In genomic region chr5:103119765-103120606, GRCh38 we compare ENCODE assay signal across 8 cellular contexts. TPM values are rescaled to one million over a fixed set of nuclear protein-coding genes. Genes with fewer than 3 reads are reported as not detected.
A peak's percentile ranks its signal among the peaks of the same experiment; 100 is the strongest.
DNase-seq lines count a peak whose midpoint lies in the region; ATAC-seq and TF ChIP-seq lines count a peak whose summit lies in the region.

Gene GIN1 (minus strand): TSS chr5:103120138. CDS start chr5:103108707, 11,431 bp downstream.
Gene PPIP5K2 (plus strand): TSS chr5:103120301. CDS start chr5:103129590, 9,289 bp downstream.

- peak within 1 kb of the TSS; percentile 69 for H2BK120ac ChIP-seq in IMR-90 (ENCODE audit: low read depth, low read length)

- peak; percentile 76 for TF ChIP-seq POLR2A in IMR-90 (IDR thresholded peaks at IDR 0.05; ENCODE audit: low read depth, low read length)

- H4K91ac ChIP-seq in IMR-90 (ENCODE audit: insufficient read depth, low read depth, low read length) = peak within 1 kb of the TSS; percentile 85

- peak within 1 kb of the TSS; percentile 91 for H3K18ac ChIP-seq in IMR-90 (ENCODE audit: low read depth, low read length)

- DNase-seq in DMS 273 treated with DMSO at 0.1 percent for 48 hours (lab: John Stamatoyannopoulos, UW) (peak; percentile 97), IMR-90 (peak; percentile 98), OCI-M1 (lab: John Stamatoyannopoulos, UW) (peak; percentile 99), activated T-cell treated with anti-CD3 and anti-CD28 coated beads for 4 hours (peak; percentile 99), epithelial cell of esophagus (ENCODE audit: low read depth) (peak; percentile 99)
- DNase-seq in stimulated activated CD8-positive, alpha-beta memory T cell treated with anti-CD3 and anti-CD28 coated beads, Interleukin-4, amount 100 ng/mL, for 1 hour (ENCODE audit: low read depth in 2 of 2, low spot score in 1 of 2) = peak; percentile 92 to 94

- 2% methylated on average over 9 of the region's 46 CpGs; no CpG with 5 or more reads in 1 of the 2 experiments for WGBS in IMR-90 (ENCODE audit: extremely low coverage in 2 of 2, insufficient read length in 1 of 2), 2 experiments

- H3K56ac ChIP-seq in IMR-90 (ENCODE audit: extremely low read depth, insufficient read depth, low read length) = peak within 1 kb of the TSS; percentile 99

- H2AK5ac ChIP-seq in IMR-90 (ENCODE audit: low read depth, low read length) = peak within 1 kb of the TSS; percentile 67; the same call in 1 of the 2 replicates

- H3K4me3 ChIP-seq in IMR-90 (ENCODE audit: insufficient read depth, low read depth, low read length) (peak within 1 kb of the TSS; percentile 81), epithelial cell of esophagus (ENCODE audit: low read length) (peak within 1 kb of the TSS; percentile 96), mononuclear cell (ENCODE audit: low read length) (peak within 1 kb of the TSS; percentile 80)

- peak within 1 kb of the TSS; percentile 99 for H3K4me2 ChIP-seq in IMR-90 (ENCODE audit: low read depth, low read length)

- BruUV-seq in IMR-90 (replicated peaks; lab: Mats Ljungman, UMichigan) = no TSS peak

- ATAC-seq in GM21528 (IDR thresholded peaks at IDR 0.05; ENCODE audit: low FRiP score, unreplicated experiment) = peak; percentile 97
- ATAC-seq in IMR-90 (ENCODE audit: low read depth) = peak; percentile 97

- H3K4ac ChIP-seq in IMR-90 (ENCODE audit: low read depth, low read length) = peak within 1 kb of the TSS; percentile 89

- intact Hi-C loops in IMR-90 (cut with micrococcal nuclease) = loop anchor here (10.0 kb wide), 1 partner anchor 365 kb away; the partner anchor contains the start of gene PAM

- CTCF ChIA-PET in IMR-90 (lab: Yijun Ruan, JAX) = interaction anchor here (0.6 to 1.2 kb wide), 3 partner anchors 9 to 443 kb away, joined by 3 read pairs; no protein-coding TSS in a partner anchor

- TF ChIP-seq CTCF in IMR-90 (conservative IDR thresholded peaks at IDR 0.05; ENCODE audit: low read depth, low read length) = no peak
- no peak for TF ChIP-seq CTCF in epithelial cell of esophagus (IDR thresholded peaks at IDR 0.05; ENCODE audit: insufficient read depth, low read depth, low read length, missing control alignments)

- H3K79me1 ChIP-seq in IMR-90 (ENCODE audit: low read depth in 1 of 2, low read length in 2 of 2) = peaks cover 7 to 36% of the 10 kb centered on the region in 2 experiments; a peak in 3 of 4 replicates

- in situ Hi-C loops in IMR-90 (cut with MboI; ENCODE audit: low sequenced_read_pairs) = loop anchor here (10.0 kb wide), 1 partner anchor 365 kb away; the partner anchor contains the start of gene PAM

- peak within 1 kb of the TSS; percentile 66 to 99 for H4K8ac ChIP-seq in IMR-90 (ENCODE audit: low read depth in 2 of 2, low read length in 2 of 2)

- TF ChIP-seq RAD21 in IMR-90 (IDR thresholded peaks at IDR 0.05; ENCODE audit: low read length) = no peak

- POLR2A ChIA-PET in IMR-90 (lab: Charles Lee; ENCODE audit: unreplicated experiment) = interaction anchor here (0.8 kb wide), 1 partner anchor 14 kb away, joined by 3 read pairs; no protein-coding TSS in a partner anchor

- H3K9me1 ChIP-seq in IMR-90 (ENCODE audit: insufficient read depth, low read length) = 0 out of 2 replicates have a peak, but pooled peaks cover 4% of the 10 kb centered on the region

- H2AFZ ChIP-seq in IMR-90 (replicated peaks; ENCODE audit: low read length, poor library complexity) = peak within 1 kb of the TSS; percentile 96

- H3K27me3 ChIP-seq in IMR-90 (ENCODE audit: control insufficient read depth, insufficient read depth, low read length) = no peaks in the 10 kb centered on the region
- H3K27me3 ChIP-seq in mononuclear cell (ENCODE audit: insufficient read depth, low read length) = no peaks in the 10 kb centered on the region

- no peaks in the 10 kb centered on the region for H3K4me1 ChIP-seq in IMR-90 (ENCODE audit: control insufficient read depth, insufficient read depth, low read length)
- H3K4me1 ChIP-seq in mononuclear cell (ENCODE audit: insufficient read depth, low read length) = peaks cover 21% of the 10 kb centered on the region

- H2AK9ac ChIP-seq in IMR-90 (replicated peaks; ENCODE audit: low read depth, low read length, poor library complexity) = peak within 1 kb of the TSS; percentile 85

- no peaks in the 10 kb centered on the region; the same call in 1 of the 2 replicates for H4K20me1 ChIP-seq in IMR-90 (ENCODE audit: insufficient read depth, low read length)

- H4K5ac ChIP-seq in IMR-90 (ENCODE audit: low read depth, low read length) = peak within 1 kb of the TSS; percentile 97

- H2BK5ac ChIP-seq in IMR-90 (ENCODE audit: low read depth, low read length, poor library complexity, severe bottlenecking) = peak within 1 kb of the TSS; percentile 92

- H3K27ac ChIP-seq in IMR-90 (ENCODE audit: insufficient read depth, low read length) = peak within 1 kb of the TSS; percentile 86

- peak within 1 kb of the TSS; percentile 39; the same call in 1 of the 3 replicates for H2BK15ac ChIP-seq in IMR-90 (ENCODE audit: low read depth, low read length)

- H3K9ac ChIP-seq in IMR-90 (ENCODE audit: low read depth, low read length) = peak within 1 kb of the TSS; percentile 99

- peak within 1 kb of the TSS; percentile 87 for H3K23ac ChIP-seq in IMR-90 (ENCODE audit: low read depth, low read length)

- dilution Hi-C loops in IMR-90 (cut with HindIII; ENCODE audit: low sequenced_read_pairs, unreplicated experiment) = no loop called here

- no peaks in the 10 kb centered on the region for H3K36me3 ChIP-seq in IMR-90 (ENCODE audit: control insufficient read depth, insufficient read depth, low read length)

- peak within 1 kb of the TSS; percentile 47; the same call in 1 of the 2 replicates for H2BK20ac ChIP-seq in IMR-90 (ENCODE audit: low read depth, low read length)

- H3K9me3 ChIP-seq in IMR-90 (ENCODE audit: control insufficient read depth, insufficient read depth, low read length) (no peaks in the 10 kb centered on the region), mononuclear cell (ENCODE audit: low read depth, low read length) (no peaks in the 10 kb centered on the region)

- H3K14ac ChIP-seq in IMR-90 (replicated peaks; ENCODE audit: low read depth, low read length) = peak within 1 kb of the TSS; percentile 90

TF ChIP-seq in IMR-90, 13 proteins besides CTCF, POLR2A, EP300 and RAD21:
- TF ChIP-seq RFX5 (IDR thresholded peaks at IDR 0.05; ENCODE audit: low read depth, low read length) (no peak), MAFK (IDR thresholded peaks at IDR 0.05; ENCODE audit: low read depth, low read length) (no peak), RCOR1 (IDR thresholded peaks at IDR 0.05; ENCODE audit: insufficient replicate concordance, low read length) (no peak), FOS (IDR thresholded peaks at IDR 0.05; ENCODE audit: low read depth, low read length) (no peak), BHLHE40 (IDR thresholded peaks at IDR 0.05; ENCODE audit: low read depth, low read length) (no peak; the same call in 1 of the 2 replicates), USF2 (IDR thresholded peaks at IDR 0.05; ENCODE audit: low read depth, low read length) (no peak), CEBPB (IDR thresholded peaks at IDR 0.05; ENCODE audit: low read depth, low read length) (peak; percentile 83), MXI1 (IDR thresholded peaks at IDR 0.05; ENCODE audit: borderline replicate concordance, low read depth, low read length) (peak; percentile 98), MAZ (IDR thresholded peaks at IDR 0.05; ENCODE audit: borderline replicate concordance, low read depth, low read length) (peak; percentile 92; the same call in 1 of the 2 replicates), SMC3 (IDR thresholded peaks at IDR 0.05; ENCODE audit: low read depth, low read length) (0 out of 2 replicates have a peak, but pooled peaks have one; percentile 10), NFE2L2 (IDR thresholded peaks at IDR 0.05; ENCODE audit: low read depth, low read length) (no peak), CHD1 (IDR thresholded peaks at IDR 0.05; ENCODE audit: low read depth, low read length) (no peak), ELK1 (IDR thresholded peaks at IDR 0.05; ENCODE audit: borderline replicate concordance, low read depth, low read length) (peak; percentile 76; the same call in 1 of the 2 replicates)

RNA-seq across cellular contexts. Expression of gene GIN1, which starts in this region (rescaled TPM):
- total RNA-seq in IMR-90 (2012; rRNA removed) = 2.9 and 6.4 TPM in 2 replicates
- polyA plus RNA-seq in IMR-90 (2012; rRNA removed) = 1.8 and 3.1 TPM in 2 replicates
- polyA plus RNA-seq in IMR-90 (2012; cell fraction: cytosol; rRNA removed) = 0.12 and 0.26 TPM in 2 replicates
- polyA plus RNA-seq in IMR-90 (2012; cell fraction: nucleus; rRNA removed; ENCODE audit: low replicate concordance) = 0.29 and 2.1 TPM in 2 replicates
- 4.7 TPM for total RNA-seq in mononuclear cell

RNA-seq across cellular contexts. Expression of gene PPIP5K2, which starts in this region (rescaled TPM):
- 67.6 and 96.4 TPM in 2 replicates for total RNA-seq in IMR-90 (2012; rRNA removed)
- 25.9 and 32.4 TPM in 2 replicates for polyA plus RNA-seq in IMR-90 (2012; rRNA removed)
- 5.5 and 13.4 TPM in 2 replicates for polyA plus RNA-seq in IMR-90 (2012; cell fraction: cytosol; rRNA removed)
- polyA plus RNA-seq in IMR-90 (2012; cell fraction: nucleus; rRNA removed; ENCODE audit: low replicate concordance) = 8.7 and 63.0 TPM in 2 replicates
- total RNA-seq in mononuclear cell = 55.4 TPM

Comparison
In these comparisons a context has a peak if more than half of its experiments do, and no peak if none do; other contexts are left out.
1. Peak in every context shown above with its lines: DNase-seq, ATAC-seq, H3K4me3 ChIP-seq and H3K27ac ChIP-seq.